ENCODE assay signal across 16 cellular contexts in the genomic region with DNA sequence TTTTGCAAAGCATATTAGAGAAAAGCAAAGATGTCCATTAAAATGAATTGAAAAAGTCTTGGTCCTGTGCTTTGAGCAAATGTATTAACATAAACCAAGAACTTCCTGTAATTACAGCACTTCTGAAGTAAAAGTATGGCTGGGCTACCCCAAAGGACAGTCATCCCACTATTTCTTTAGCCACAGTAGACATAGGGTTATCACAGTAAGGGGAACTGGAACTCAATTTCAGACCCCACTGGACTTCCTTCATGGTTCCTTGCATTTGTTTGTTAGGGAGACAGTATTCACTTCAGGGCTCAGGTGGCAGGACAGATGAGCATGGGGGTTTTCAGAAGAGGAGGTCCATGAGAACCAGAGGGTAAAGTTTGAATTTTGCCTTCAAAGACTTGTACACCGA.
DNase-seq lines count a peak whose midpoint lies in the region; ATAC-seq lines count a peak whose summit lies in the region.
"Had no signal": no experiment of that assay in that cellular context is flagged by ENCODE, and none has a peak within 500 bp of the region (broad histone marks: within the 10 kb centered on the region; RNA-seq: fewer than 3 reads in every experiment).

No MANE protein-coding gene starts in this region.

- peaks cover 9% of the 10 kb centered on the region for H3K27me3 Mint-ChIP-seq in stimulated activated memory B cell treated with anti-CD40 and anti-IgM and Interleukin-4, amounts not matched to agents 10 μg/mL and 1 μg/mL and 100 μg/mL, for 72 hours
- H3K27me3 Mint-ChIP-seq: CD4-positive, alpha-beta T cell had no signal

- ATAC-seq in GM18870 (IDR thresholded peaks at IDR 0.05; ENCODE audit: unreplicated experiment) = peak; percentile 54
- ATAC-seq in GM21619 (IDR thresholded peaks at IDR 0.05; ENCODE audit: unreplicated experiment) = peak; percentile 45
- peak; percentile 54 for ATAC-seq in HG03342 (IDR thresholded peaks at IDR 0.05; ENCODE audit: unreplicated experiment)
- ATAC-seq in stimulated activated memory B cell treated with anti-CD40 and anti-IgM and Interleukin-4, amounts not matched to agents 10 μg/mL and 1 μg/mL and 100 μg/mL, for 72 hours = peak; percentile 67
- no peak for ATAC-seq in HG03378 (IDR thresholded peaks at IDR 0.05; ENCODE audit: unreplicated experiment)
- no peak for ATAC-seq in GM21526 (IDR thresholded peaks at IDR 0.05; ENCODE audit: low FRiP score, unreplicated experiment)

- H3K27ac Mint-ChIP-seq in stimulated activated memory B cell treated with anti-CD40 and anti-IgM and Interleukin-4, amounts not matched to agents 10 μg/mL and 1 μg/mL and 100 μg/mL, for 72 hours = no peak overlapping the region
- H3K27ac Mint-ChIP-seq: B cell; CD4-positive, alpha-beta T cell; H9 had no signal

- no peaks in the 10 kb centered on the region for H3K9me3 Mint-ChIP-seq in stimulated activated memory B cell treated with anti-CD40 and anti-IgM and Interleukin-4, amounts not matched to agents 10 μg/mL and 1 μg/mL and 100 μg/mL, for 72 hours
- H3K9me3 Mint-ChIP-seq: CD4-positive, alpha-beta T cell; H9 had no signal

- no peak overlapping the region for H3K4me3 Mint-ChIP-seq in stimulated activated memory B cell treated with anti-CD40 and anti-IgM and Interleukin-4, amounts not matched to agents 10 μg/mL and 1 μg/mL and 100 μg/mL, for 72 hours
- H3K4me3 Mint-ChIP-seq: B cell; CD4-positive, alpha-beta T cell; H9 had no signal

- no peaks in the 10 kb centered on the region for H3K4me1 Mint-ChIP-seq in stimulated activated memory B cell treated with anti-CD40 and anti-IgM and Interleukin-4, amounts not matched to agents 10 μg/mL and 1 μg/mL and 100 μg/mL, for 72 hours
- H3K4me1 Mint-ChIP-seq: B cell had no signal

- H3K36me3 Mint-ChIP-seq in stimulated activated memory B cell treated with anti-CD40 and anti-IgM and Interleukin-4, amounts not matched to agents 10 μg/mL and 1 μg/mL and 100 μg/mL, for 72 hours = no peaks in the 10 kb centered on the region

- no peak for DNase-seq in NCI-H187 treated with DMSO at 0.1 percent for 48 hours (lab: John Stamatoyannopoulos, UW)
- DNase-seq: Calu3; CD4-positive, alpha-beta T cell; DMS79 treated with DMSO at 0.1 percent for 48 hours; H9; NCI-H1048; NCI-H2107; NCI-H69; SIG-M5 had no signal

Comparison
In these comparisons a context has a peak if more than half of its experiments do, and no peak if none do; other contexts are left out.
1. ATAC-seq: peak in GM18870 (single experiment), GM21619 (single experiment), HG03342 (single experiment) and stimulated activated memory B cell treated with anti-CD40 and anti-IgM and Interleukin-4, amounts not matched to agents 10 μg/mL and 1 μg/mL and 100 μg/mL, for 72 hours (single experiment); none in HG03378 (single experiment) and GM21526 (single experiment).